In the genomic region with DNA sequence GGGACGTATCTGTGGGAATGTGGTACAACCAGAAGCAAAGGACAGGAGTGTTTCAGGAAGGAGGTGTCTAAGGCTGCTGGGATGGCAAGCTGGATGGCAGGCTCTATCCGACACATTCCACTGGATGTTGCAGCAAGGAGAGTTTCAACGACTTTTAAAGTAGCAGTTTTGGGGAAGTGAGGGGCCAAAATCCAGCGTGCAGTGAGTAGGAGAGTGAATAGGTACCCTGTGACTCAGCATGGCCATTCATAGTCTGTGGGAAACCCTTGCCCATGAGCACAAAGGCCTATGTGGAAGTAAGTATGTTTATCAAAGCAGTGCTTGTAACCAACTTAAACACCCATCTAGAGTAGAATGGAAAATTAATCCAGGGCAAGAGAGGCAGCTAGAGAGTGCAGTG, we compare ENCODE assay signal across 1 cellular context.
TF ChIP-seq lines count a peak whose summit lies in the region.

No MANE protein-coding gene starts in this region.

TF ChIP-seq in HepG2, 621 proteins besides CTCF, POLR2A, EP300 and RAD21 (continued from another document):
- TF ChIP-seq, protein P1, sequence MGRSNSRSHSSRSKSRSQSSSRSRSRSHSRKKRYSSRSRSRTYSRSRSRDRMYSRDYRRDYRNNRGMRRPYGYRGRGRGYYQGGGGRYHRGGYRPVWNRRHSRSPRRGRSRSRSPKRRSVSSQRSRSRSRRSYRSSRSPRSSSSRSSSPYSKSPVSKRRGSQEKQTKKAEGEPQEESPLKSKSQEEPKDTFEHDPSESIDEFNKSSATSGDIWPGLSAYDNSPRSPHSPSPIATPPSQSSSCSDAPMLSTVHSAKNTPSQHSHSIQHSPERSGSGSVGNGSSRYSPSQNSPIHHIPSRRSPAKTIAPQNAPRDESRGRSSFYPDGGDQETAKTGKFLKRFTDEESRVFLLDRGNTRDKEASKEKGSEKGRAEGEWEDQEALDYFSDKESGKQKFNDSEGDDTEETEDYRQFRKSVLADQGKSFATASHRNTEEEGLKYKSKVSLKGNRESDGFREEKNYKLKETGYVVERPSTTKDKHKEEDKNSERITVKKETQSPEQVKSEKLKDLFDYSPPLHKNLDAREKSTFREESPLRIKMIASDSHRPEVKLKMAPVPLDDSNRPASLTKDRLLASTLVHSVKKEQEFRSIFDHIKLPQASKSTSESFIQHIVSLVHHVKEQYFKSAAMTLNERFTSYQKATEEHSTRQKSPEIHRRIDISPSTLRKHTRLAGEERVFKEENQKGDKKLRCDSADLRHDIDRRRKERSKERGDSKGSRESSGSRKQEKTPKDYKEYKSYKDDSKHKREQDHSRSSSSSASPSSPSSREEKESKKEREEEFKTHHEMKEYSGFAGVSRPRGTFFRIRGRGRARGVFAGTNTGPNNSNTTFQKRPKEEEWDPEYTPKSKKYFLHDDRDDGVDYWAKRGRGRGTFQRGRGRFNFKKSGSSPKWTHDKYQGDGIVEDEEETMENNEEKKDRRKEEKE (IDR thresholded peaks at IDR 0.05): no peak
- TF ChIP-seq SAFB2 (CRISPR knock-in tag; IDR thresholded peaks at IDR 0.05; ENCODE audit: borderline replicate concordance, low read depth) (no peak), EHMT2 (IDR thresholded peaks at IDR 0.05; ENCODE audit: borderline replicate concordance, low read depth, low read length) (no peak), ZKSCAN5 (CRISPR knock-in tag; IDR thresholded peaks at IDR 0.05) (no peak), HHEX (CRISPR knock-in tag; IDR thresholded peaks at IDR 0.05) (no peak), ZNF7 (CRISPR knock-in tag; IDR thresholded peaks at IDR 0.05) (no peak), NR2F1 (CRISPR knock-in tag; IDR thresholded peaks at IDR 0.05) (no peak), TBX2 (CRISPR knock-in tag; IDR thresholded peaks at IDR 0.05; ENCODE audit: borderline replicate concordance) (no peak)
- TF ChIP-seq, protein P2, sequence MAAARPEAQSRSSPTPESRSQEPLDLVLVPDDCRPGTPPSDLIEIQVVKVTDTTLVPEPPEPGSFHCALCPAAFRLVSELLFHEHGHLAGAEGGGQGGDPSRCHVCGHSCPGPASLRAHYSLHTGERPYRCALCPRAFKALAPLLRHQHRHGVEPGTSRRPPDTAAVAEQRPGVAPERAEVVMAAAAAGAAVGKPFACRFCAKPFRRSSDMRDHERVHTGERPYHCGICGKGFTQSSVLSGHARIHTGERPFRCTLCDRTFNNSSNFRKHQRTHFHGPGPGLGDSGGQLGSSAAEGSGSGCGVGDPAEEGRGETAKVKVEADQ (CRISPR knock-in tag; IDR thresholded peaks at IDR 0.05; ENCODE audit: borderline replicate concordance): no peak
- TF ChIP-seq, protein P3, sequence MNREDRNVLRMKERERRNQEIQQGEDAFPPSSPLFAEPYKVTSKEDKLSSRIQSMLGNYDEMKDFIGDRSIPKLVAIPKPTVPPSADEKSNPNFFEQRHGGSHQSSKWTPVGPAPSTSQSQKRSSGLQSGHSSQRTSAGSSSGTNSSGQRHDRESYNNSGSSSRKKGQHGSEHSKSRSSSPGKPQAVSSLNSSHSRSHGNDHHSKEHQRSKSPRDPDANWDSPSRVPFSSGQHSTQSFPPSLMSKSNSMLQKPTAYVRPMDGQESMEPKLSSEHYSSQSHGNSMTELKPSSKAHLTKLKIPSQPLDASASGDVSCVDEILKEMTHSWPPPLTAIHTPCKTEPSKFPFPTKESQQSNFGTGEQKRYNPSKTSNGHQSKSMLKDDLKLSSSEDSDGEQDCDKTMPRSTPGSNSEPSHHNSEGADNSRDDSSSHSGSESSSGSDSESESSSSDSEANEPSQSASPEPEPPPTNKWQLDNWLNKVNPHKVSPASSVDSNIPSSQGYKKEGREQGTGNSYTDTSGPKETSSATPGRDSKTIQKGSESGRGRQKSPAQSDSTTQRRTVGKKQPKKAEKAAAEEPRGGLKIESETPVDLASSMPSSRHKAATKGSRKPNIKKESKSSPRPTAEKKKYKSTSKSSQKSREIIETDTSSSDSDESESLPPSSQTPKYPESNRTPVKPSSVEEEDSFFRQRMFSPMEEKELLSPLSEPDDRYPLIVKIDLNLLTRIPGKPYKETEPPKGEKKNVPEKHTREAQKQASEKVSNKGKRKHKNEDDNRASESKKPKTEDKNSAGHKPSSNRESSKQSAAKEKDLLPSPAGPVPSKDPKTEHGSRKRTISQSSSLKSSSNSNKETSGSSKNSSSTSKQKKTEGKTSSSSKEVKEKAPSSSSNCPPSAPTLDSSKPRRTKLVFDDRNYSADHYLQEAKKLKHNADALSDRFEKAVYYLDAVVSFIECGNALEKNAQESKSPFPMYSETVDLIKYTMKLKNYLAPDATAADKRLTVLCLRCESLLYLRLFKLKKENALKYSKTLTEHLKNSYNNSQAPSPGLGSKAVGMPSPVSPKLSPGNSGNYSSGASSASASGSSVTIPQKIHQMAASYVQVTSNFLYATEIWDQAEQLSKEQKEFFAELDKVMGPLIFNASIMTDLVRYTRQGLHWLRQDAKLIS (CRISPR knock-in tag; IDR thresholded peaks at IDR 0.05): no peak
- TF ChIP-seq, protein P4, sequence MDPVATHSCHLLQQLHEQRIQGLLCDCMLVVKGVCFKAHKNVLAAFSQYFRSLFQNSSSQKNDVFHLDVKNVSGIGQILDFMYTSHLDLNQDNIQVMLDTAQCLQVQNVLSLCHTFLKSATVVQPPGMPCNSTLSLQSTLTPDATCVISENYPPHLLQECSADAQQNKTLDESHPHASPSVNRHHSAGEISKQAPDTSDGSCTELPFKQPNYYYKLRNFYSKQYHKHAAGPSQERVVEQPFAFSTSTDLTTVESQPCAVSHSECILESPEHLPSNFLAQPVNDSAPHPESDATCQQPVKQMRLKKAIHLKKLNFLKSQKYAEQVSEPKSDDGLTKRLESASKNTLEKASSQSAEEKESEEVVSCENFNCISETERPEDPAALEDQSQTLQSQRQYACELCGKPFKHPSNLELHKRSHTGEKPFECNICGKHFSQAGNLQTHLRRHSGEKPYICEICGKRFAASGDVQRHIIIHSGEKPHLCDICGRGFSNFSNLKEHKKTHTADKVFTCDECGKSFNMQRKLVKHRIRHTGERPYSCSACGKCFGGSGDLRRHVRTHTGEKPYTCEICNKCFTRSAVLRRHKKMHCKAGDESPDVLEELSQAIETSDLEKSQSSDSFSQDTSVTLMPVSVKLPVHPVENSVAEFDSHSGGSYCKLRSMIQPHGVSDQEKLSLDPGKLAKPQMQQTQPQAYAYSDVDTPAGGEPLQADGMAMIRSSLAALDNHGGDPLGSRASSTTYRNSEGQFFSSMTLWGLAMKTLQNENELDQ (CRISPR knock-in tag; IDR thresholded peaks at IDR 0.05; ENCODE audit: borderline replicate concordance): no peak
